In genomic region chr10:132446661-132447445, GRCh38 we compare ENCODE assay signal across 8 cellular contexts. TPM values are rescaled to one million over a fixed set of nuclear protein-coding genes. Genes with fewer than 3 reads are reported as not detected.
A peak's percentile ranks its signal among the peaks of the same experiment; 100 is the strongest.
DNase-seq lines count a peak whose midpoint lies in the region; ATAC-seq and TF ChIP-seq lines count a peak whose summit lies in the region.

No MANE protein-coding gene starts in this region.

- H3K9me2 ChIP-seq in DOHH2 (replicated peaks; ENCODE audit: control insufficient read depth, low read length) = no peaks in the 10 kb centered on the region

- no peaks in the 10 kb centered on the region for H3K9me3 ChIP-seq in DOHH2 (ENCODE audit: control insufficient read depth, insufficient read depth, low read length)
- no peaks in the 10 kb centered on the region for H3K9me3 ChIP-seq in prostate gland

- peak overlapping the region; percentile 90 for H3K4me2 ChIP-seq in DOHH2 (ENCODE audit: low read length)

- H3K27ac Mint-ChIP-seq in activated CD4-positive, alpha-beta memory T cell treated with anti-CD3 and anti-CD28 coated beads for 36 hours = peak overlapping the region; percentile 94

- intact Hi-C loops in activated CD4-positive, alpha-beta memory T cell treated with anti-CD3 and anti-CD28 coated beads for 36 hours (cut with micrococcal nuclease) = loop anchor here (1.0 to 5.0 kb wide), 9 partner anchors 50 to 945 kb away; partner anchors contain the start of genes INPP5A, LRRC27, MTG1 and PWWP2B
- intact Hi-C loops in prostate gland (cut with DNase I) = no loop called here

- peaks cover 30% of the 10 kb centered on the region for H3K4me1 Mint-ChIP-seq in activated CD4-positive, alpha-beta memory T cell treated with anti-CD3 and anti-CD28 coated beads for 36 hours (ENCODE audit: low read depth)

- H3K27me3 ChIP-seq in DOHH2 (ENCODE audit: control insufficient read depth, low read length) (no peaks in the 10 kb centered on the region), prostate gland (replicated peaks; ENCODE audit: insufficient read depth) (no peaks in the 10 kb centered on the region)

- no peaks in the 10 kb centered on the region for H3K79me2 ChIP-seq in DOHH2 (ENCODE audit: control insufficient read depth, low read length)

- WGBS in prostate gland = 51% methylated on average over 17 of the region's 17 CpGs

- H3F3A ChIP-seq in DOHH2 (ENCODE audit: control insufficient read depth, insufficient read depth) = peaks cover 13% of the 10 kb centered on the region

- TF ChIP-seq POLR2A in erythroblast (IDR thresholded peaks at IDR 0.05; ENCODE audit: low read length) = no peak
- TF ChIP-seq POLR2A in prostate gland (IDR thresholded peaks at IDR 0.05) = peak; percentile 52

- peak overlapping the region; percentile 67 for H3K4me3 Mint-ChIP-seq in activated CD4-positive, alpha-beta memory T cell treated with anti-CD3 and anti-CD28 coated beads for 36 hours

- peak; percentile 47 for TF ChIP-seq CTCF in DOHH2 (IDR thresholded peaks at IDR 0.05; ENCODE audit: low read depth, low read length, poor library complexity, severe bottlenecking)
- TF ChIP-seq CTCF in HFF-Myc (IDR thresholded peaks at IDR 0.05; ENCODE audit: low read depth, low read length, missing control alignments) = peak; percentile 33
- TF ChIP-seq CTCF in prostate gland (IDR thresholded peaks at IDR 0.05) = peak in 3 of 4 experiments; percentile 30 to 88 (median 80)

- DNase-seq in HFF-Myc (ENCODE audit: extremely low read depth, low read depth) = no peak
- DNase-seq in NCI-H460 (ENCODE audit: extremely low read depth, low read depth) = peak; percentile 87
- DNase-seq in activated CD4-positive, alpha-beta memory T cell treated with anti-CD3 and anti-CD28 coated beads for 36 hours = peak; percentile 91
- DNase-seq in erythroblast (lab: John Stamatoyannopoulos, UW) = peak; percentile 65 to 74
- peak; percentile 49 for DNase-seq in prostate gland (ENCODE audit: low spot score)
- DNase-seq in NCI-H1694 treated with DMSO at 0.1 percent for 48 hours (lab: John Stamatoyannopoulos, UW) = no peak

- no peak for ATAC-seq in GM21515 (IDR thresholded peaks at IDR 0.05; ENCODE audit: unreplicated experiment)

- H3K27ac ChIP-seq in DOHH2 (ENCODE audit: low read depth, low read length) (peak overlapping the region; percentile 88), prostate gland (peak overlapping the region; percentile 68 to 69)

- peaks cover 59% of the 10 kb centered on the region for H3K4me1 ChIP-seq in DOHH2 (ENCODE audit: control insufficient read depth, low read length)
- peaks cover 11% of the 10 kb centered on the region for H3K4me1 ChIP-seq in prostate gland (replicated peaks)

- POLR2A ChIA-PET in activated CD4-positive, alpha-beta memory T cell treated with anti-CD3 and anti-CD28 coated beads for 36 hours (lab: Charles Lee) = interaction anchor here (0.8 to 1.8 kb wide), 8 partner anchors 13 to 125 kb away, joined by 3 to 8 read pairs (median 3); partner anchors contain the start of gene PWWP2B

- H3K27me3 Mint-ChIP-seq in activated CD4-positive, alpha-beta memory T cell treated with anti-CD3 and anti-CD28 coated beads for 36 hours = no peaks in the 10 kb centered on the region

- CTCF ChIA-PET in activated CD4-positive, alpha-beta memory T cell treated with anti-CD3 and anti-CD28 coated beads for 36 hours (lab: Charles Lee) = interaction anchor here (0.5 to 1.4 kb wide), 8 partner anchors 12 to 144 kb away, joined by 3 to 5 read pairs (median 3); no protein-coding TSS in a partner anchor

- H3K9me3 Mint-ChIP-seq in activated CD4-positive, alpha-beta memory T cell treated with anti-CD3 and anti-CD28 coated beads for 36 hours = no peaks in the 10 kb centered on the region

- no peaks in the 10 kb centered on the region for H3K36me3 ChIP-seq in DOHH2 (ENCODE audit: control insufficient read depth, low read length)
- no peaks in the 10 kb centered on the region for H3K36me3 ChIP-seq in prostate gland

- H4K20me1 ChIP-seq in DOHH2 (ENCODE audit: control insufficient read depth, insufficient read depth, low read depth, low read length) = no peaks in the 10 kb centered on the region

- H3K36me3 Mint-ChIP-seq in activated CD4-positive, alpha-beta memory T cell treated with anti-CD3 and anti-CD28 coated beads for 36 hours = no peaks in the 10 kb centered on the region

- H3K4me3 ChIP-seq in DOHH2 (ENCODE audit: low read length) = peak overlapping the region; percentile 72
- H3K4me3 ChIP-seq in HFF-Myc (replicated peaks; ENCODE audit: low read depth, low read length) = no peak overlapping the region
- no peak overlapping the region for H3K4me3 ChIP-seq in prostate gland

RNA-seq across cellular contexts. Expression of gene PWWP2B, which starts 49.9 kb away (rescaled TPM):
- total RNA-seq in NCI-H460 (2014; rRNA removed; shearing (Covaris generic)) = 18.6 and 21.8 TPM in 2 replicates
- 23.8 and 36.3 TPM in 2 replicates for polyA plus RNA-seq in NCI-H460 (2014; cell fraction: nucleus; rRNA removed)
- 1 to 10 TPM; 3.0 to 3.1 TPM for total RNA-seq in activated CD4-positive, alpha-beta memory T cell treated with anti-CD3 and anti-CD28 coated beads for 36 hours
- total RNA-seq in prostate gland = 10 to 100 TPM; 27.5 to 36.6 TPM

Comparison
In these comparisons a context has a peak if more than half of its experiments do, and no peak if none do; other contexts are left out.
1. DNase-seq: peak in NCI-H460 (single experiment), activated CD4-positive, alpha-beta memory T cell treated with anti-CD3 and anti-CD28 coated beads for 36 hours (single experiment), erythroblast (2 of 2) and prostate gland (single experiment); none in HFF-Myc (single experiment) and NCI-H1694 treated with DMSO at 0.1 percent for 48 hours (single experiment).
2. Peak in every context shown above with its lines, with median percentiles within 50 percentile points of each other: CTCF ChIP-seq.